21 cellular contexts compared by ENCODE assay signal in the genomic region with DNA sequence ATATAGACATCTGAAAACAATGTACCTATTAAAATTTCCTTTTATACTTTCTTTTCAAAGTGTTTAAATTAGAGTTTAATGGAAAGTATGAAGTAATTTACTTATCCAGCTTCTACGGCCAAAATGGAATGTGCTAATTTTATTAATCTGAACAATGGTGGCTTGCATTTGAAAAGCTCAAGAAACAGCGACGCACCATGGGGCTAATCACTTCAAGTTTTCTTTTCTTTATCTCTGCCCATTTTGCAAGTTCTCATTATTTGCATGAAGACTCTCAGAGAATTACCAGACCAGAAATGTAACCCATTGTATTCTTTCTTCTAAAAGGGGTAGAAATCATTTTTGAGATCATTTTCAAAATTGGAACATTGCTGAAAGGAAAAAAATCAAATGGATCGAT.
DNase-seq lines count a peak whose midpoint lies in the region; ATAC-seq, FAIRE-seq and TF ChIP-seq lines count a peak whose summit lies in the region.
"Had no signal": no experiment of that assay in that cellular context is flagged by ENCODE, and none has a peak within 500 bp of the region (broad histone marks: within the 10 kb centered on the region; RNA-seq: fewer than 3 reads in every experiment).

No MANE protein-coding gene starts in this region.

- no peak overlapping the region for H3K14ac ChIP-seq in H1 (ENCODE audit: insufficient read length)

- no peak for TF ChIP-seq EP300 in H1 (IDR thresholded peaks at IDR 0.05; ENCODE audit: borderline replicate concordance in 1 of 2, low read depth in 2 of 2, low read length in 2 of 2)

- no peak overlapping the region for H4K8ac ChIP-seq in H1 (ENCODE audit: extremely low read depth, insufficient read depth, low read length)

- H2AFZ ChIP-seq in H1 (ENCODE audit: low read length), result no peak overlapping the region

- H3K36me3 ChIP-seq in HAP-1 (replicated peaks) (no peaks in the 10 kb centered on the region), H1 (ENCODE audit: control insufficient read depth in 2 of 4, insufficient read depth in 4 of 4, low read length in 3 of 4) (no peaks in the 10 kb centered on the region), iPS-18a (ENCODE audit: control insufficient read depth, low read depth, low read length) (no peaks in the 10 kb centered on the region)

- no peak overlapping the region for H2BK12ac ChIP-seq in H1 (ENCODE audit: low read depth, low read length)

- POLR2A ChIA-PET in H1 (lab: Charles Lee; ENCODE audit: partially characterized antibody), result interaction anchor here (0.7 kb wide), 1 partner anchor 163 kb away, joined by 3 read pairs; no protein-coding TSS in a partner anchor

- no peak overlapping the region for H2AK5ac ChIP-seq in H1 (ENCODE audit: low read depth, low read length)

- no peak for TF ChIP-seq POLR2A in H1 (IDR thresholded peaks at IDR 0.05; ENCODE audit: control extremely low read depth in 1 of 2, low read depth in 2 of 2, low read length in 2 of 2)

- H3K27me3 ChIP-seq in HAP-1 (ENCODE audit: low read depth), result no peaks in the 10 kb centered on the region
- H3K27me3 ChIP-seq in H1 (replicated peaks in 1 of 4; ENCODE audit: control insufficient read depth in 3 of 4, extremely low read depth in 1 of 4, insufficient read depth in 3 of 4, low read length in 3 of 4), result no peaks in the 10 kb centered on the region
- no peaks in the 10 kb centered on the region for H3K27me3 ChIP-seq in iPS-18a (ENCODE audit: control insufficient read depth, insufficient read depth, low read length)

- peak overlapping the region; percentile 17 to 38; a peak in 3 of 4 replicates for H3K4me2 ChIP-seq in H1 (ENCODE audit: insufficient read depth in 1 of 2, low read depth in 2 of 2, low read length in 2 of 2)

- no peak overlapping the region for H3K4ac ChIP-seq in H1 (replicated peaks; ENCODE audit: insufficient read length, low read depth, low read length)

- CTCF ChIA-PET in H1 (lab: Charles Lee; ENCODE audit: partially characterized antibody), result interaction anchor here (0.6 to 2.0 kb wide), 2 partner anchors 21 to 92 kb away, joined by 3 to 5 read pairs; no protein-coding TSS in a partner anchor

- no peak overlapping the region for H3K9ac ChIP-seq in H1 (replicated peaks in 1 of 4; ENCODE audit: extremely low read depth in 1 of 4, low read depth in 3 of 4, low read length in 3 of 4)
- no peak overlapping the region for H3K9ac ChIP-seq in iPS-18a (ENCODE audit: low read length)

- no peak for ATAC-seq in HG03135 (IDR thresholded peaks at IDR 0.05; ENCODE audit: unreplicated experiment)
- ATAC-seq: GM12878, HepG2 had no signal

- TF ChIP-seq CTCF in H1 (IDR thresholded peaks at IDR 0.05; ENCODE audit: control extremely low read depth in 1 of 3, insufficient read depth in 1 of 3, low read depth in 1 of 3, low read length in 3 of 3), result no peak

- no peaks in the 10 kb centered on the region for H3K23me2 ChIP-seq in H1 (ENCODE audit: low read depth, low read length)

- in situ Hi-C loops in HAP-1 (cut with MboI; ENCODE audit: low sequenced_read_pairs), result no loop called here

- H3K79me1 ChIP-seq in H1 (ENCODE audit: low read depth, low read length), result no peaks in the 10 kb centered on the region

- H3K56ac ChIP-seq in H1 (replicated peaks; ENCODE audit: insufficient read length, low read depth, low read length), result no peak overlapping the region

- H3K23ac ChIP-seq in H1 (ENCODE audit: insufficient read length), result no peak overlapping the region

- no peak for TF ChIP-seq RAD21 in H1 (IDR thresholded peaks at IDR 0.05 in 1 of 2, conservative IDR thresholded peaks at IDR 0.05 in 1 of 2; ENCODE audit: low read depth in 2 of 2, low read length in 2 of 2)

- FAIRE-seq in H1 (lab: Jason Lieb, UNC), result no peak
- FAIRE-seq: A204.1, GM12878, GM19239, H54, HepG2 had no signal

- no peaks in the 10 kb centered on the region for H4K20me1 ChIP-seq in H1 (replicated peaks in 1 of 2; ENCODE audit: control insufficient read depth in 1 of 2, insufficient read depth in 2 of 2, low read length in 2 of 2)

- H2BK15ac ChIP-seq in H1 (ENCODE audit: low read length), result no peak overlapping the region

- H2BK5ac ChIP-seq in H1 (ENCODE audit: low read depth, low read length), result no peak overlapping the region

- WGBS in H1 (ENCODE audit: extremely low coverage in 1 of 2, insufficient coverage in 1 of 2, insufficient read length in 1 of 2, insufficient replicate concordance in 2 of 2, low coverage in 1 of 2, low lambda C conversion rate in 2 of 2, missing lambda C conversion rate in 1 of 2), 2 experiments, result 23% methylated on average over 4 of the region's 4 CpGs; no CpG with 5 or more reads in 1 of the 2 experiments

- H2BK20ac ChIP-seq in H1 (ENCODE audit: low read length), result no peak overlapping the region

- H4K91ac ChIP-seq in H1 (replicated peaks; ENCODE audit: insufficient read length, low read length), result no peak overlapping the region

- H3K9me3 ChIP-seq in HAP-1, result no peaks in the 10 kb centered on the region
- peaks cover 0 to 2% of the 10 kb centered on the region in 2 experiments; a peak in 2 of 4 replicates for H3K9me3 ChIP-seq in H1 (ENCODE audit: insufficient read depth in 2 of 2, low read depth in 1 of 2, low read length in 1 of 2)
- no peaks in the 10 kb centered on the region for H3K9me3 ChIP-seq in iPS-18a (ENCODE audit: control insufficient read depth, low read depth, low read length)

- no peak overlapping the region for H3K4me3 ChIP-seq in HAP-1
- peak overlapping the region in 1 of 4 experiments; percentile 41; a peak in 1 of 8 replicates for H3K4me3 ChIP-seq in H1 (ENCODE audit: extremely low read depth in 1 of 4, insufficient read depth in 2 of 4, low read depth in 3 of 4, low read length in 4 of 4)
- peak overlapping the region; percentile 44 for H3K4me3 ChIP-seq in iPS-18a (ENCODE audit: low read length)
- H3K4me3 ChIP-seq: GM12878 had no signal

- no peak overlapping the region for H4K5ac ChIP-seq in H1 (ENCODE audit: insufficient read length, low read depth, low read length)

- no peaks in the 10 kb centered on the region for H3K79me2 ChIP-seq in H1 (ENCODE audit: control insufficient read depth in 1 of 2, insufficient read depth in 2 of 2, low read length in 2 of 2)

- DNase-seq in HAP-1 (ENCODE audit: low spot score in 2 of 2) (peak; percentile 26 to 75), H1 (ENCODE audit: low read depth in 1 of 2, low spot score in 2 of 2) (no peak), retina (peak; percentile 9), NCI-H1694 (lab: John Stamatoyannopoulos, UW) (no peak), NCI-H2081 treated with DMSO at 0.1 percent for 48 hours (lab: John Stamatoyannopoulos, UW) (no peak), COLO668 (lab: John Stamatoyannopoulos, UW; ENCODE audit: unreplicated experiment) (no peak)
- DNase-seq: AML-193; CD4-positive, alpha-beta T cell; DND-41; EL; Karpas-422; KBM-7 had no signal

- H3K27ac ChIP-seq in H1 (ENCODE audit: low read depth, low read length), result no peak overlapping the region
- H3K27ac ChIP-seq in iPS-18a (ENCODE audit: low read length), result peak overlapping the region; percentile 27
- H3K27ac ChIP-seq: C4-2B, HL-60 had no signal

- no peak overlapping the region for H3K18ac ChIP-seq in H1 (ENCODE audit: extremely low read depth, low read length)

- H2BK120ac ChIP-seq in H1 (replicated peaks; ENCODE audit: low read depth, low read length), result no peak overlapping the region

- H3K4me1 ChIP-seq in HAP-1, result peaks cover 7% of the 10 kb centered on the region
- peaks cover 0 to 9% (median 4%) of the 10 kb centered on the region in 4 experiments; a peak in 4 of 7 replicates for H3K4me1 ChIP-seq in H1 (replicated peaks in 1 of 4; ENCODE audit: control insufficient read depth in 3 of 4, insufficient read depth in 4 of 4, low read length in 3 of 4)
- peaks cover 24% of the 10 kb centered on the region for H3K4me1 ChIP-seq in iPS-18a (ENCODE audit: control insufficient read depth, low read depth, low read length)

TF ChIP-seq in H1, 55 proteins besides CTCF, POLR2A, EP300 and RAD21:
- TF ChIP-seq JUN (IDR thresholded peaks at IDR 0.05; ENCODE audit: low read depth, low read length) (no peak), NANOG (IDR thresholded peaks at IDR 0.05; ENCODE audit: insufficient read depth, low read depth, low read length, poor library complexity, severe bottlenecking) (peak; percentile 60), POU5F1 (IDR thresholded peaks at IDR 0.05; ENCODE audit: low read depth, low read length) (0 out of 2 replicates have a peak, but pooled peaks have one; percentile 30), SRF (IDR thresholded peaks at IDR 0.05; ENCODE audit: low read depth, low read length) (no peak)
TF ChIP-seq in H1: peak in this region for 2.

Comparison
In these comparisons a context has a peak if more than half of its experiments do, and no peak if none do; other contexts are left out.
1. DNase-seq: peak in HAP-1 (2 of 2) and retina (single experiment); none in H1 (0 of 2), NCI-H1694 (single experiment), NCI-H2081 treated with DMSO at 0.1 percent for 48 hours (single experiment) and COLO668 (single experiment).